ENCODE assay signal across 21 cellular contexts in the genomic region with DNA sequence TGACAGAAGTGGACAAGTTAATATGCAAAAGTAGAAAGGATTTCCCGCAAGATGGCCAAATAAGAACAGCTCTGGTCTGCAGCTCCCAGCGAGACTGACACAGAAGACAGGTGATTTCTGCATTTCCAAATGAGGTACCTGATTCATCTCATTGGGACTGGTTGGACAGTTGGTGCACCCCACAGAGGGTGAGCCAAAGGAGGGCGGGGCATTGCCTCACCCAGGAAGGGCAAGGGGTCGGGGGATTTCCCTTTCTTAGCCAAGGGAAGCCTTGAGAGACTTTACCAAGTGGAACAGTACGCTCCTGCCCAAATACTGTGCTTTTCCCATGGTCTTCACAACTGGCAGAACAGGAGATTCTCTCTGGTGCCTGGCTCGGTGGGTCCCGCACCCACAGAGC.
DNase-seq lines count a peak whose midpoint lies in the region; ATAC-seq and TF ChIP-seq lines count a peak whose summit lies in the region.
"Had no signal": no experiment of that assay in that cellular context is flagged by ENCODE, and none has a peak within 500 bp of the region (broad histone marks: within the 10 kb centered on the region; RNA-seq: fewer than 3 reads in every experiment).

No MANE protein-coding gene starts in this region.

- no peaks in the 10 kb centered on the region for H3F3A ChIP-seq in PC-9 (ENCODE audit: insufficient read depth, low read depth)

- ATAC-seq in GM18502 (IDR thresholded peaks at IDR 0.05; ENCODE audit: poor library complexity, unreplicated experiment) = no peak
- no peak for ATAC-seq in HG03571 (IDR thresholded peaks at IDR 0.05; ENCODE audit: unreplicated experiment)
- no peak for ATAC-seq in GM19463 (IDR thresholded peaks at IDR 0.05; ENCODE audit: unreplicated experiment)
- ATAC-seq: GM12878 had no signal

- no peaks in the 10 kb centered on the region for H3K23me2 ChIP-seq in H9 (ENCODE audit: insufficient read length, low read depth, low read length, poor library complexity, severe bottlenecking)

- H3K27ac Mint-ChIP-seq in H9 (peak overlapping the region in 2 of 3 experiments; percentile 55 to 87; a peak in 2 of 7 replicates), endodermal cell (peak overlapping the region; percentile 42)
- H3K27ac Mint-ChIP-seq: CD4-positive, CD25-positive, alpha-beta regulatory T cell; CD8-positive, alpha-beta memory T cell had no signal

- H3K79me1 ChIP-seq in H9 (ENCODE audit: insufficient read depth, low read depth, low read length, poor library complexity, severe bottlenecking) = no peaks in the 10 kb centered on the region

- no peaks in the 10 kb centered on the region for H3K9me2 ChIP-seq in PC-9 (ENCODE audit: insufficient read depth)

- no peak overlapping the region for H4K5ac ChIP-seq in H9 (ENCODE audit: insufficient read length, low read depth, low read length)

- H3K79me2 ChIP-seq in H9 (ENCODE audit: insufficient read depth, low read length) (no peaks in the 10 kb centered on the region), PC-9 (ENCODE audit: low read depth) (no peaks in the 10 kb centered on the region)

- no peak overlapping the region for H2BK20ac ChIP-seq in H9 (ENCODE audit: low read depth, low read length, poor library complexity, severe bottlenecking)

- H4K8ac ChIP-seq in H9 (replicated peaks; ENCODE audit: insufficient read length, low read depth, low read length) = no peak overlapping the region

- H3K27me3 Mint-ChIP-seq in H9 (ENCODE audit: low read depth) (no peaks in the 10 kb centered on the region), endodermal cell (ENCODE audit: insufficient read depth) (no peaks in the 10 kb centered on the region)
- H3K27me3 Mint-ChIP-seq: CD4-positive, CD25-positive, alpha-beta regulatory T cell had no signal

- no peak overlapping the region for H3T11ph ChIP-seq in H9 (ENCODE audit: low read length)

- H3K9me3 ChIP-seq in H9 (ENCODE audit: control insufficient read depth, low read depth, low read length) (no peaks in the 10 kb centered on the region), PC-9 (ENCODE audit: insufficient read depth, low read depth) (no peaks in the 10 kb centered on the region), endodermal cell (ENCODE audit: control insufficient read depth, low read length) (peaks cover 5% of the 10 kb centered on the region), spleen (peaks cover 0 to 10% (median 0%) of the 10 kb centered on the region in 8 donors)
- H3K9me3 ChIP-seq: BE2C had no signal

- no peak overlapping the region for H3K4me2 ChIP-seq in H9 (ENCODE audit: insufficient read depth, insufficient read length, low read length)
- peak overlapping the region; percentile 28; the same call in 1 of the 2 replicates for H3K4me2 ChIP-seq in PC-9

- no peak overlapping the region for H3K56ac ChIP-seq in H9 (ENCODE audit: insufficient read length, low read depth, low read length)

- TF ChIP-seq CTCF in H9 (conservative IDR thresholded peaks at IDR 0.05) (no peak), PC-9 (conservative IDR thresholded peaks at IDR 0.05) (no peak), endodermal cell (conservative IDR thresholded peaks at IDR 0.05) (no peak), spleen (IDR thresholded peaks at IDR 0.05 in 8 of 11, conservative IDR thresholded peaks at IDR 0.05 in 3 of 11) (no peak)

- no peak overlapping the region for H3K23ac ChIP-seq in H9 (ENCODE audit: insufficient read length, low read depth, low read length)

- H3K36me3 Mint-ChIP-seq in H9 (ENCODE audit: insufficient read depth in 1 of 3, low read depth in 3 of 3) (peaks cover 0 to 15% (median 3%) of the 10 kb centered on the region in 3 experiments; a peak in 5 of 7 replicates), endodermal cell (ENCODE audit: low read depth) (no peaks in the 10 kb centered on the region)
- H3K36me3 Mint-ChIP-seq: CD4-positive, CD25-positive, alpha-beta regulatory T cell; CD8-positive, alpha-beta memory T cell had no signal

- no peaks in the 10 kb centered on the region for H3K27me3 ChIP-seq in H9 (ENCODE audit: insufficient read depth, low read length)
- H3K27me3 ChIP-seq in PC-9 (ENCODE audit: insufficient read depth, low read depth) = no peaks in the 10 kb centered on the region
- H3K27me3 ChIP-seq in endodermal cell (ENCODE audit: control insufficient read depth, insufficient read depth, low read length, poor library complexity, severe bottlenecking) = no peaks in the 10 kb centered on the region
- H3K27me3 ChIP-seq in spleen (replicated peaks in 1 of 7) = peaks cover 0 to 4% (median 0%) of the 10 kb centered on the region in 7 donors
- H3K27me3 ChIP-seq: BE2C had no signal

- H3K36me3 ChIP-seq in PC-9 (ENCODE audit: low read depth) = no peaks in the 10 kb centered on the region
- no peaks in the 10 kb centered on the region for H3K36me3 ChIP-seq in endodermal cell (ENCODE audit: control insufficient read depth, insufficient read depth, low read length)
- H3K36me3 ChIP-seq in spleen = no peaks in the 10 kb centered on the region
- H3K36me3 ChIP-seq: BE2C had no signal

- CTCF ChIA-PET in PC-9 (lab: Charles Lee) = no interaction called here

- H3K4me3 ChIP-seq in PC-9 (no peak overlapping the region), endodermal cell (ENCODE audit: low read length) (no peak overlapping the region), spleen (no peak overlapping the region)
- H3K4me3 ChIP-seq: GM12878, GM23248 had no signal

- no peak overlapping the region for H2BK120ac ChIP-seq in H9 (ENCODE audit: low read depth, low read length, poor library complexity, severe bottlenecking)

- H2AFZ ChIP-seq in H9 (ENCODE audit: low read length) (no peak overlapping the region), PC-9 (no peak overlapping the region)
- H2AFZ ChIP-seq: GM23248 had no signal

- H2AK5ac ChIP-seq in H9 (ENCODE audit: insufficient read length, low read length) = no peak overlapping the region

- H3K9ac ChIP-seq in H9 (ENCODE audit: extremely low read depth, insufficient read length, low read length) (no peak overlapping the region), endodermal cell (ENCODE audit: extremely low read depth, low read length, poor library complexity, severe bottlenecking) (no peak overlapping the region)
- H3K9ac ChIP-seq: GM23248 had no signal

- peaks cover 8 to 18% of the 10 kb centered on the region in 2 experiments for H3K4me1 Mint-ChIP-seq in H9
- peaks cover 32% of the 10 kb centered on the region for H3K4me1 Mint-ChIP-seq in endodermal cell
- H3K4me1 Mint-ChIP-seq: CD4-positive, CD25-positive, alpha-beta regulatory T cell; CD8-positive, alpha-beta memory T cell had no signal

- H4K20me1 ChIP-seq in H9 (ENCODE audit: control insufficient read depth, insufficient read depth, insufficient read length) (no peaks in the 10 kb centered on the region), PC-9 (ENCODE audit: insufficient read depth) (no peaks in the 10 kb centered on the region)

- intact Hi-C loops in PC-9 (cut with micrococcal nuclease; ENCODE audit: unreplicated experiment) (loop anchor here (1.0 to 10.0 kb wide), 2 partner anchors 123 to 397 kb away; a partner anchor contains a TSS), spleen (cut with DNase I; ENCODE audit: low total_unique reads) (no loop called here)

- POLR2A ChIA-PET in PC-9 (lab: Charles Lee; ENCODE audit: unreplicated experiment) = no interaction called here

- TF ChIP-seq POLR2A in spleen (IDR thresholded peaks at IDR 0.05) = no peak

- no peak overlapping the region for H3K4ac ChIP-seq in H9 (ENCODE audit: low read depth, low read length)

- DNase-seq in H9 (no peak), PC-9 (peak in 1 of 2 experiments; percentile 39), endodermal cell (no peak), spleen (peak; percentile 38)
- DNase-seq: ACHN; BE2C; C1 segment of cervical spinal cord; CD4-positive, CD25-positive, alpha-beta regulatory T cell; CD8-positive, alpha-beta memory T cell; COR-L47; DMS 273 treated with DMSO at 0.1 percent for 48 hours; DMS53; DND-41; EL; GM23248; H7; KG1 had no signal

- H3K4me1 ChIP-seq in H9 (ENCODE audit: insufficient read depth, low read length) = no peaks in the 10 kb centered on the region
- peaks cover 12% of the 10 kb centered on the region for H3K4me1 ChIP-seq in PC-9 (replicated peaks; ENCODE audit: insufficient read depth)
- H3K4me1 ChIP-seq in endodermal cell (ENCODE audit: control insufficient read depth, insufficient read depth, low read length) = no peaks in the 10 kb centered on the region
- no peaks in the 10 kb centered on the region for H3K4me1 ChIP-seq in spleen
- H3K4me1 ChIP-seq: BE2C had no signal

- no peak overlapping the region for H3K27ac ChIP-seq in H9 (ENCODE audit: insufficient read length, low read depth, low read length)
- no peak overlapping the region for H3K27ac ChIP-seq in PC-9
- H3K27ac ChIP-seq in endodermal cell (ENCODE audit: low read depth, low read length) = no peak overlapping the region
- no peak overlapping the region for H3K27ac ChIP-seq in spleen
- H3K27ac ChIP-seq: GM23248 had no signal

- H3K18ac ChIP-seq in H9 (ENCODE audit: insufficient read length, low read depth, low read length) = no peak overlapping the region

- H3K9me3 Mint-ChIP-seq in H9 (peaks cover 8 to 15% of the 10 kb centered on the region in 2 experiments; a peak in 4 of 5 replicates), endodermal cell (peaks cover 15% of the 10 kb centered on the region)

- no peak overlapping the region for H3K14ac ChIP-seq in H9 (ENCODE audit: insufficient read depth, low read length)

- BruUV-seq in PC-9 (replicated peaks; lab: Mats Ljungman, UMichigan) = no TSS peak

- no peak overlapping the region for H4K91ac ChIP-seq in H9 (ENCODE audit: insufficient read length, low read depth, low read length)

- no CpG with 5 or more reads among the region's 7 CpGs for WGBS in H9 (ENCODE audit: extremely low coverage, insufficient read length, low lambda C conversion rate)
- 87 to 97% methylated on average over 5 to 7 of the region's 7 CpGs for WGBS in endodermal cell (ENCODE audit: insufficient coverage in 1 of 2, insufficient read length in 1 of 2), 2 experiments
- WGBS in spleen, 5 donors = 67 to 92% (median 78%) methylated on average over 7 of the region's 7 CpGs

- no peak overlapping the region for H2BK12ac ChIP-seq in H9 (ENCODE audit: insufficient read length, low read depth, low read length)

- no peak overlapping the region for H2BK5ac ChIP-seq in H9 (ENCODE audit: insufficient read length, low read length)

- H2BK15ac ChIP-seq in H9 (ENCODE audit: low read depth, low read length) = no peak overlapping the region

- H3K4me3 Mint-ChIP-seq in H9 (no peak overlapping the region), endodermal cell (no peak overlapping the region)
- H3K4me3 Mint-ChIP-seq: CD4-positive, CD25-positive, alpha-beta regulatory T cell; CD8-positive, alpha-beta memory T cell had no signal
